ENCODE assay signal across 9 cellular contexts in the genomic region with DNA sequence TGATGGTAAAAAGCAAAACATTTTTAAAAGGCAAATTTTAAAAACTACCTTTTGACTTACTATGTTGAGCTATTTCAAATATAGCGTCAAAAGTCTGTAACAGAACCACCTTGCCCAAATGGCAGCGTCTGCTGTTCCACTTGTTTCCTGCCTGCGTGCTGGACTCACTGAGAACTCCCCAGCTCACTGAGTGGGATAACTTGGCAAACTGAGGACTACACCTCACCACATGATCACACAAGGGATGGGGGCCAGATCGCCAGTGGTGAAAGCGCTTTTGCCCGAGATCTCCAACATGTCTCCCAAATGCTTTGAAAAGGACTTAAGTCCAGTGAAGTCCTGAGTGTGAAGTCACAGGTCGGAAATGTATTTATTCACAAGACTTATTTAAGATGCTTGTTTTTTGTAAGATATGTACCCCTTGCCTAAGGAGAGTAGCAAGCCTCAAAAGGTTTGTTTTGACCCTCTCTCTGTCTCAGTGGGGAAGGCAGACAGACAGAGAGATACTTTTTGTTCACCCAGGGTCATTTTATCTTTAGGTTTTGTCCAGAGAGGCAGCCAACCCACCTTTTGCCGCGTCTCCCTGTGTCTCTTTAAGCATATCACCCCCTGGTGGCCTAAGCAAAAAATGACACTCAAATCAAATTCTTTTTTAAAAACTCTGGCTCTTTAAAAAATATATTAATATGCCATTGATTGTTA.
DNase-seq lines count a peak whose midpoint lies in the region; ATAC-seq and TF ChIP-seq lines count a peak whose summit lies in the region.
"Had no signal": no experiment of that assay in that cellular context is flagged by ENCODE, and none has a peak within 500 bp of the region (broad histone marks: within the 10 kb centered on the region; RNA-seq: fewer than 3 reads in every experiment).

No MANE protein-coding gene starts in this region.

- H3K9me3 ChIP-seq in muscle layer of colon (ENCODE audit: low read length), result no peaks in the 10 kb centered on the region

- no peaks in the 10 kb centered on the region for H3K27me3 ChIP-seq in muscle layer of colon (ENCODE audit: control insufficient read depth in 1 of 2, insufficient read depth in 2 of 2, low read length in 2 of 2)

- H3K27me3 Mint-ChIP-seq in CD14-positive monocyte (ENCODE audit: low read depth in 3 of 3) (peaks cover 2 to 13% (median 3%) of the 10 kb centered on the region in 3 donors), T-cell (peaks cover 3 to 24% of the 10 kb centered on the region in 2 donors)

- DNase-seq in CD14-positive monocyte (ENCODE audit: low spot score), result no peak
- DNase-seq in GM19240 (ENCODE audit: insufficient read length, low spot score), result peak; percentile 43
- DNase-seq in NCI-H526 treated with DMSO at 0.1 percent for 48 hours (lab: John Stamatoyannopoulos, UW), result peak; percentile 57
- no peak for DNase-seq in coronary artery (ENCODE audit: low spot score)
- DNase-seq in stimulated activated naive CD8-positive, alpha-beta T cell treated with anti-CD3 and anti-CD28 coated beads, Interleukin-15, Interleukin-2, amounts not matched to agents 100 U/mL and 50 U/mL, for 24 hours, result no peak
- no peak for DNase-seq in T-cell

- no peaks in the 10 kb centered on the region for H3K36me3 Mint-ChIP-seq in CD14-positive monocyte
- H3K36me3 Mint-ChIP-seq in T-cell, result no peaks in the 10 kb centered on the region

- no peak overlapping the region for H3K9ac ChIP-seq in muscle layer of colon (ENCODE audit: low read length)

- H3K4me3 ChIP-seq in coronary artery (no peak overlapping the region), muscle layer of colon (ENCODE audit: low read depth in 1 of 2, low read length in 2 of 2) (peak overlapping the region; percentile 7 to 23)
- H3K4me3 ChIP-seq: lung had no signal

- CTCF ChIA-PET in T-cell (lab: Charles Lee), result no interaction called here

- POLR2A ChIA-PET in T-cell (lab: Charles Lee), result no interaction called here

- intact Hi-C loops in CD14-positive monocyte (cut with micrococcal nuclease), result loop anchor here (5.0 kb wide), 1 partner anchor 330 kb away; no protein-coding TSS in a partner anchor

- TF ChIP-seq CTCF in CD14-positive monocyte (IDR thresholded peaks at IDR 0.05) (peak; percentile 78), coronary artery (IDR thresholded peaks at IDR 0.05) (peak; percentile 56)

- no peak overlapping the region for H3K27ac Mint-ChIP-seq in CD14-positive monocyte
- H3K27ac Mint-ChIP-seq in T-cell, result no peak overlapping the region

- no peaks in the 10 kb centered on the region for H3K36me3 ChIP-seq in muscle layer of colon (ENCODE audit: insufficient read depth, low read length)

- ATAC-seq in HG03571 (IDR thresholded peaks at IDR 0.05; ENCODE audit: unreplicated experiment) (no peak), T-cell (replicated peaks in 1 of 4) (no peak)
- ATAC-seq in stimulated activated naive CD8-positive, alpha-beta T cell treated with anti-CD3 and anti-CD28 coated beads, Interleukin-15, Interleukin-2, amounts not matched to agents 100 U/mL and 50 U/mL, for 24 hours, result no peak

- H3K4me1 Mint-ChIP-seq in CD14-positive monocyte (no peaks in the 10 kb centered on the region), T-cell (no peaks in the 10 kb centered on the region)

- H3K27ac ChIP-seq in coronary artery (no peak overlapping the region), muscle layer of colon (ENCODE audit: low read depth, low read length) (peak overlapping the region; percentile 12)

- no peak overlapping the region for H3K4me3 Mint-ChIP-seq in CD14-positive monocyte
- H3K4me3 Mint-ChIP-seq in T-cell, result no peak overlapping the region

- H3K9me3 Mint-ChIP-seq in CD14-positive monocyte (no peaks in the 10 kb centered on the region), T-cell (no peaks in the 10 kb centered on the region)

- H3K4me1 ChIP-seq in muscle layer of colon (ENCODE audit: insufficient read depth, low read length), result peaks cover 55% of the 10 kb centered on the region

Comparison
In these comparisons a context has a peak if more than half of its experiments do, and no peak if none do; other contexts are left out.
1. DNase-seq: peak in GM19240 (single experiment) and NCI-H526 treated with DMSO at 0.1 percent for 48 hours (single experiment); none in CD14-positive monocyte (single experiment), coronary artery (single experiment), stimulated activated naive CD8-positive, alpha-beta T cell treated with anti-CD3 and anti-CD28 coated beads, Interleukin-15, Interleukin-2, amounts not matched to agents 100 U/mL and 50 U/mL, for 24 hours (single experiment) and T-cell (0 of 34).